In genomic region chr21:46062471-46063211, GRCh38 we compare ENCODE assay signal across 19 cellular contexts. TPM values are rescaled to one million over a fixed set of nuclear protein-coding genes. Genes with fewer than 3 reads are reported as not detected.
A peak's percentile ranks its signal among the peaks of the same experiment; 100 is the strongest.
DNase-seq lines count a peak whose midpoint lies in the region; ATAC-seq and TF ChIP-seq lines count a peak whose summit lies in the region.
"Had no signal": no experiment of that assay in that cellular context is flagged by ENCODE, and none has a peak within 500 bp of the region (broad histone marks: within the 10 kb centered on the region; RNA-seq: fewer than 3 reads in every experiment).

No MANE protein-coding gene starts in this region.

- TF ChIP-seq POLR2A in gastroesophageal sphincter (IDR thresholded peaks at IDR 0.05) = no peak
- no peak for TF ChIP-seq POLR2A in uterus (IDR thresholded peaks at IDR 0.05)

- DNase-seq in activated CD8-positive, alpha-beta memory T cell treated with anti-CD3 and anti-CD28 coated beads for 24 hours = peak; percentile 50
- no peak for DNase-seq in activated CD8-positive, alpha-beta memory T cell treated with anti-CD3 and anti-CD28 coated beads, Interleukin-2, amount 10 ng/mL, durations not matched to agents 7 days and 5 days
- peak in 1 of 2 donors; percentile 19 for DNase-seq in psoas muscle
- no peak for DNase-seq in uterus
- DNase-seq in NCI-H345 treated with DMSO at 0.1 percent for 48 hours (lab: John Stamatoyannopoulos, UW; ENCODE audit: unreplicated experiment) = no peak
- no peak for DNase-seq in activated naive CD4-positive, alpha-beta T cell treated with Interleukin-2 at 50 U/mL for 16 hours
- DNase-seq: activated CD4-positive, alpha-beta T cell treated with anti-CD3 and anti-CD28 coated beads for 4 hours; activated effector memory CD4-positive, alpha-beta T cell treated with anti-CD3 and anti-CD28 coated beads, Interleukin-2, amount 50 U/mL, for 16 hours; amygdala; central memory CD4-positive, alpha-beta T cell; erythroblast; NCI-H1105 treated with DMSO at 0.1 percent for 48 hours; NCI-H524 treated with DMSO at 0.1 percent for 48 hours; Right ventricle myocardium superior; stimulated activated CD4-positive, alpha-beta T cell treated with anti-CD3 and anti-CD28 coated beads, Interleukin-4, amount 100 ng/mL, for 1 hour had no signal

- H3K4me3 ChIP-seq in gastroesophageal sphincter (no peak overlapping the region), psoas muscle (no peak overlapping the region), uterus (no peak overlapping the region)
- H3K4me3 ChIP-seq: BLaER1 had no signal

- H3K4me3 Mint-ChIP-seq in activated CD8-positive, alpha-beta memory T cell treated with anti-CD3 and anti-CD28 coated beads, Interleukin-2, amount 10 ng/mL, durations not matched to agents 7 days and 5 days = no peak overlapping the region

- peaks cover 9% of the 10 kb centered on the region for H3K4me1 Mint-ChIP-seq in activated CD8-positive, alpha-beta memory T cell treated with anti-CD3 and anti-CD28 coated beads, Interleukin-2, amount 10 ng/mL, durations not matched to agents 7 days and 5 days

- H3K36me3 Mint-ChIP-seq in activated CD8-positive, alpha-beta memory T cell treated with anti-CD3 and anti-CD28 coated beads, Interleukin-2, amount 10 ng/mL, durations not matched to agents 7 days and 5 days = peaks cover 2% of the 10 kb centered on the region

- CTCF ChIA-PET in activated CD8-positive, alpha-beta memory T cell treated with anti-CD3 and anti-CD28 coated beads, Interleukin-2, amount 10 ng/mL, durations not matched to agents 7 days and 5 days (lab: Charles Lee) = no interaction called here

- intact Hi-C loops in psoas muscle (cut with DNase I) (no loop called here), uterus (cut with DNase I; ENCODE audit: low total_unique reads) (no loop called here)

- H3K9me3 ChIP-seq in gastroesophageal sphincter (peaks cover 0 to 13% (median 0%) of the 10 kb centered on the region in 3 donors), psoas muscle (no peaks in the 10 kb centered on the region), uterus (no peaks in the 10 kb centered on the region)

- H3K27me3 Mint-ChIP-seq in activated CD8-positive, alpha-beta memory T cell treated with anti-CD3 and anti-CD28 coated beads, Interleukin-2, amount 10 ng/mL, durations not matched to agents 7 days and 5 days = peaks cover 25% of the 10 kb centered on the region

- WGBS in gastroesophageal sphincter (ENCODE audit: low coverage in 1 of 2), 2 donors = 46 to 71% methylated on average over 2 to 3 of the region's 5 CpGs
- WGBS in psoas muscle, 3 donors = 75 to 92% (median 90%) methylated on average over 5 of the region's 5 CpGs

- H3K27ac Mint-ChIP-seq in activated CD8-positive, alpha-beta memory T cell treated with anti-CD3 and anti-CD28 coated beads, Interleukin-2, amount 10 ng/mL, durations not matched to agents 7 days and 5 days = no peak overlapping the region

- H3K36me3 ChIP-seq in gastroesophageal sphincter (no peaks in the 10 kb centered on the region), psoas muscle (ENCODE audit: insufficient read depth in 1 of 2, low read depth in 1 of 2) (no peaks in the 10 kb centered on the region), uterus (no peaks in the 10 kb centered on the region)
- H3K36me3 ChIP-seq: BLaER1 had no signal

- no peak for TF ChIP-seq EP300 in gastroesophageal sphincter (IDR thresholded peaks at IDR 0.05)

- no peaks in the 10 kb centered on the region for H3K27me3 ChIP-seq in gastroesophageal sphincter
- peaks cover 0 to 50% (median 21%) of the 10 kb centered on the region in 3 donors for H3K27me3 ChIP-seq in psoas muscle (ENCODE audit: insufficient read depth in 3 of 3, low read length in 2 of 3)
- no peaks in the 10 kb centered on the region for H3K27me3 ChIP-seq in uterus

- ATAC-seq in activated CD8-positive, alpha-beta memory T cell treated with anti-CD3 and anti-CD28 coated beads, Interleukin-2, amount 10 ng/mL, durations not matched to agents 7 days and 5 days = no peak
- ATAC-seq in gastroesophageal sphincter = no peak
- ATAC-seq in psoas muscle = no peak
- ATAC-seq in HG02642 (IDR thresholded peaks at IDR 0.05; ENCODE audit: poor library complexity, unreplicated experiment) = no peak

- H3K9me3 Mint-ChIP-seq in activated CD8-positive, alpha-beta memory T cell treated with anti-CD3 and anti-CD28 coated beads, Interleukin-2, amount 10 ng/mL, durations not matched to agents 7 days and 5 days (ENCODE audit: low read depth) = peaks cover 14% of the 10 kb centered on the region

- H3K27ac ChIP-seq in gastroesophageal sphincter = peak overlapping the region in 3 of 4 donors; percentile 80 to 98 (median 97)
- peak overlapping the region; percentile 64 for H3K27ac ChIP-seq in psoas muscle
- H3K27ac ChIP-seq in uterus = peak overlapping the region; percentile 96 to 99
- H3K27ac ChIP-seq: 22Rv1, BLaER1 had no signal

- TF ChIP-seq CTCF in gastroesophageal sphincter (IDR thresholded peaks at IDR 0.05) (no peak), psoas muscle (IDR thresholded peaks at IDR 0.05) (no peak), uterus (IDR thresholded peaks at IDR 0.05) (no peak)

- H3K4me1 ChIP-seq in gastroesophageal sphincter (peaks cover 5 to 64% (median 30%) of the 10 kb centered on the region in 3 donors), psoas muscle (no peaks in the 10 kb centered on the region), uterus (peaks cover 21 to 23% of the 10 kb centered on the region in 2 donors)

RNA-seq across cellular contexts. Expression of gene COL6A2, which starts 35.3 kb away (rescaled TPM):
- 10 to 100 TPM in 1 of 2 experiments, 1 to 10 TPM in 1; 5.0 to 17.9 TPM for total RNA-seq in activated CD8-positive, alpha-beta memory T cell treated with anti-CD3 and anti-CD28 coated beads, Interleukin-2, amount 10 ng/mL, durations not matched to agents 7 days and 5 days
- total RNA-seq in gastroesophageal sphincter (1,000 to 10,000 TPM in 3 of 4 donors, 100 to 1,000 TPM in 1; 720 to 1,286 (median 1,215) TPM), psoas muscle (100 to 1,000 TPM in 2 of 4 donors, 10 to 100 TPM in 2; 56.2 to 122 (median 90.4) TPM), uterus (1,000 to 10,000 TPM in 2 of 4 donors, 100 to 1,000 TPM in 2; 321 to 1,200 (median 948) TPM)
- 10 to 100 TPM; 29.8 to 58.8 (median 47.1) TPM for polyA plus RNA-seq in psoas muscle
